Comparison of ENCODE assay signal across 16 cellular contexts in genomic region chr9:33180526-33181184, GRCh38. TPM values are rescaled to one million over a fixed set of nuclear protein-coding genes. Genes with fewer than 3 reads are reported as not detected.
DNase-seq lines count a peak whose midpoint lies in the region; ATAC-seq, FAIRE-seq and TF ChIP-seq lines count a peak whose summit lies in the region.
"Had no signal": no experiment of that assay in that cellular context is flagged by ENCODE, and none has a peak within 500 bp of the region (broad histone marks: within the 10 kb centered on the region; RNA-seq: fewer than 3 reads in every experiment).

No MANE protein-coding gene starts in this region.

- no peaks in the 10 kb centered on the region for H3K36me3 Mint-ChIP-seq in astrocyte (ENCODE audit: low read depth, unreplicated experiment)
- no peaks in the 10 kb centered on the region for H3K36me3 Mint-ChIP-seq in type B pancreatic cell

- H3K27me3 Mint-ChIP-seq in astrocyte (ENCODE audit: low read depth, unreplicated experiment) (peaks cover 3% of the 10 kb centered on the region), type B pancreatic cell (peaks cover 2% of the 10 kb centered on the region)

- H3K4me1 ChIP-seq in astrocyte (ENCODE audit: insufficient read depth, low read length) (peaks cover 15% of the 10 kb centered on the region), psoas muscle (peaks cover 8% of the 10 kb centered on the region)

- no peak for TF ChIP-seq CTCF in astrocyte (IDR thresholded peaks at IDR 0.05; ENCODE audit: insufficient read depth, low read depth, low read length)
- TF ChIP-seq CTCF in fibroblast of the aortic adventitia (IDR thresholded peaks at IDR 0.05; ENCODE audit: insufficient read depth, low read length), result no peak
- TF ChIP-seq CTCF in psoas muscle (IDR thresholded peaks at IDR 0.05), result no peak
- TF ChIP-seq CTCF in type B pancreatic cell (conservative IDR thresholded peaks at IDR 0.05), result no peak

- no peaks in the 10 kb centered on the region for H4K20me1 ChIP-seq in astrocyte (ENCODE audit: insufficient read depth, low read length)
- H4K20me1 ChIP-seq: BLaER1 treated with 17β-estradiol and CSF1 and Interleukin-3, amounts not matched to agents 10 nM and 100 nM had no signal

- H3K4me3 ChIP-seq in astrocyte (ENCODE audit: insufficient read depth, low read depth, low read length) (no peak overlapping the region), fibroblast of the aortic adventitia (ENCODE audit: low read depth, low read length) (no peak overlapping the region), psoas muscle (no peak overlapping the region)
- H3K4me3 ChIP-seq: BLaER1 treated with 17β-estradiol and CSF1 and Interleukin-3, amounts not matched to agents 10 nM and 100 nM had no signal

- peak overlapping the region; percentile 65 for H3K4me2 ChIP-seq in astrocyte (ENCODE audit: low read length)

- H3K36me3 ChIP-seq in astrocyte (ENCODE audit: insufficient read depth, low read length), result no peaks in the 10 kb centered on the region
- no peaks in the 10 kb centered on the region for H3K36me3 ChIP-seq in psoas muscle (ENCODE audit: insufficient read depth in 1 of 2, low read depth in 1 of 2)
- H3K36me3 ChIP-seq: BLaER1 treated with 17β-estradiol and CSF1 and Interleukin-3, amounts not matched to agents 10 nM and 100 nM had no signal

- H3K9ac ChIP-seq in astrocyte (ENCODE audit: low read length), result no peak overlapping the region
- H3K9ac ChIP-seq: BLaER1 treated with 17β-estradiol and CSF1 and Interleukin-3, amounts not matched to agents 10 nM and 100 nM had no signal

- H3K27ac ChIP-seq in astrocyte (ENCODE audit: low read depth, low read length), result peak overlapping the region; percentile 56
- H3K27ac ChIP-seq in psoas muscle, result no peak overlapping the region
- H3K27ac ChIP-seq: BLaER1 treated with 17β-estradiol and CSF1 and Interleukin-3, amounts not matched to agents 10 nM and 100 nM had no signal

- H3K4me1 Mint-ChIP-seq in astrocyte (ENCODE audit: low read depth, unreplicated experiment) (peaks cover 2% of the 10 kb centered on the region), type B pancreatic cell (ENCODE audit: unreplicated experiment) (no peaks in the 10 kb centered on the region)

- H3K9me3 Mint-ChIP-seq in astrocyte (ENCODE audit: unreplicated experiment) (peaks cover 7% of the 10 kb centered on the region), type B pancreatic cell (no peaks in the 10 kb centered on the region)
- H3K9me3 Mint-ChIP-seq: activated T-cell treated with anti-CD3 and anti-CD28 coated beads, Interleukin-2, amount 50 U/mL, for 72 hours had no signal

- intact Hi-C loops in psoas muscle (cut with DNase I), result no loop called here

- peak; percentile 5 for FAIRE-seq in astrocyte (lab: Jason Lieb, UNC)
- FAIRE-seq: frontal cortex had no signal

- ATAC-seq in psoas muscle, result peak in 3 of 4 donors; percentile 32 to 67 (median 42)
- ATAC-seq in HG02884 (IDR thresholded peaks at IDR 0.05; ENCODE audit: unreplicated experiment), result no peak
- no peak for ATAC-seq in GM21367 (IDR thresholded peaks at IDR 0.05; ENCODE audit: unreplicated experiment)
- ATAC-seq: activated T-cell treated with anti-CD3 and anti-CD28 coated beads, Interleukin-2, amount 50 U/mL, for 72 hours had no signal

- no peak overlapping the region for H3K27ac Mint-ChIP-seq in astrocyte (ENCODE audit: unreplicated experiment)
- H3K27ac Mint-ChIP-seq in type B pancreatic cell, result no peak overlapping the region
- H3K27ac Mint-ChIP-seq: activated T-cell treated with anti-CD3 and anti-CD28 coated beads, Interleukin-2, amount 50 U/mL, for 72 hours had no signal

- H3K27me3 ChIP-seq in astrocyte (ENCODE audit: insufficient read depth, low read length) (no peaks in the 10 kb centered on the region), psoas muscle (ENCODE audit: insufficient read depth in 3 of 3, low read length in 2 of 3) (no peaks in the 10 kb centered on the region)
- H3K27me3 ChIP-seq: BLaER1 treated with 17β-estradiol and CSF1 and Interleukin-3, amounts not matched to agents 10 nM and 100 nM had no signal

- peak; percentile 48 for DNase-seq in ELR (ENCODE audit: low read depth)
- peak; percentile 83 for DNase-seq in astrocyte (ENCODE audit: low read depth)
- DNase-seq in fibroblast of the aortic adventitia (ENCODE audit: low read depth), result peak; percentile 96
- no peak for DNase-seq in psoas muscle
- no peak for DNase-seq in activated CD4-positive, alpha-beta T cell treated with anti-CD3 and anti-CD28 coated beads, Interleukin-2, amount 50 U/mL, for 48 hours
- DNase-seq in type B pancreatic cell (ENCODE audit: extremely low spot score, unreplicated experiment), result no peak
- DNase-seq: activated CD4-positive, alpha-beta T cell treated with anti-CD3 and anti-CD28 coated beads, Interleukin-2, amount 50 U/mL, for 1 hour; activated T-cell treated with anti-CD3 and anti-CD28 coated beads, Interleukin-2, amount 50 U/mL, for 72 hours; NCI-H2081 treated with DMSO at 0.1 percent for 48 hours; NCI-H748 treated with DMSO at 0.1 percent for 48 hours; occipital lobe had no signal

- WGBS in psoas muscle, 3 donors, result 61 to 69% (median 63%) methylated on average over 8 of the region's 8 CpGs

- H3K79me2 ChIP-seq in astrocyte (ENCODE audit: insufficient read depth, low read length), result no peaks in the 10 kb centered on the region

- H3K4me3 Mint-ChIP-seq in astrocyte (ENCODE audit: unreplicated experiment) (no peak overlapping the region), type B pancreatic cell (no peak overlapping the region)
- H3K4me3 Mint-ChIP-seq: activated T-cell treated with anti-CD3 and anti-CD28 coated beads, Interleukin-2, amount 50 U/mL, for 72 hours had no signal

- H3K9me3 ChIP-seq in astrocyte (ENCODE audit: insufficient read depth, low read depth, low read length) (no peaks in the 10 kb centered on the region), psoas muscle (no peaks in the 10 kb centered on the region)
- H3K9me3 ChIP-seq: BLaER1 treated with 17β-estradiol and CSF1 and Interleukin-3, amounts not matched to agents 10 nM and 100 nM had no signal

- H2AFZ ChIP-seq in astrocyte (ENCODE audit: low read depth, low read length), result peak overlapping the region; percentile 63

RNA-seq across cellular contexts. Expression of gene B4GALT1, which starts 13.5 kb away (rescaled TPM):
- total RNA-seq in astrocyte, result 93.1 and 103 TPM in 2 replicates
- 40.9 and 41.0 TPM in 2 replicates for total RNA-seq in fibroblast of the aortic adventitia (ENCODE audit: low replicate concordance)
- 10 to 100 TPM; 22.3 to 28.1 (median 24.4) TPM for total RNA-seq in psoas muscle
- polyA plus RNA-seq in psoas muscle, result 10 to 100 TPM; 13.0 to 21.9 (median 17.8) TPM
- total RNA-seq in type B pancreatic cell (ENCODE audit: low replicate concordance), result 91.9 and 150 TPM in 2 replicates

RNA-seq across cellular contexts. Expression of gene SPINK4, which starts 59.3 kb away (rescaled TPM):
- not detected in 2 replicates for total RNA-seq in astrocyte
- total RNA-seq in fibroblast of the aortic adventitia (ENCODE audit: low replicate concordance), result not detected in 2 replicates
- total RNA-seq in psoas muscle, result not detected
- under 1 TPM in 1 of 3 donors, not detected in 2; 0.34 TPM for polyA plus RNA-seq in psoas muscle
- total RNA-seq in type B pancreatic cell (ENCODE audit: low replicate concordance), result not detected in 2 replicates
- total RNA-seq: activated T-cell treated with anti-CD3 and anti-CD28 coated beads, Interleukin-2, amount 50 U/mL, for 72 hours; frontal cortex; mononuclear cell; occipital lobe had no signal

Comparison
In these comparisons a context has a peak if more than half of its experiments do, and no peak if none do; other contexts are left out.
1. DNase-seq: peak in ELR (single experiment), astrocyte (single experiment) and fibroblast of the aortic adventitia (single experiment); none in psoas muscle (0 of 2), activated CD4-positive, alpha-beta T cell treated with anti-CD3 and anti-CD28 coated beads, Interleukin-2, amount 50 U/mL, for 48 hours (0 of 2) and type B pancreatic cell (single experiment).
2. ATAC-seq: peak in psoas muscle (3 of 4); none in HG02884 (single experiment) and GM21367 (single experiment).